In genomic region chr2:239883326-239884050, GRCh38 we compare ENCODE assay signal across 20 cellular contexts.
DNase-seq lines count a peak whose midpoint lies in the region; ATAC-seq and TF ChIP-seq lines count a peak whose summit lies in the region.
"Had no signal": no experiment of that assay in that cellular context is flagged by ENCODE, and none has a peak within 500 bp of the region (broad histone marks: within the 10 kb centered on the region; RNA-seq: fewer than 3 reads in every experiment).

No MANE protein-coding gene starts in this region.

- no peak overlapping the region for H3K14ac ChIP-seq in H9 (ENCODE audit: insufficient read depth, low read length)

- no peak overlapping the region for H2BK120ac ChIP-seq in H9 (ENCODE audit: low read depth, low read length, poor library complexity, severe bottlenecking)

- H3K4me3 Mint-ChIP-seq in H9: no peak overlapping the region
- H3K4me3 Mint-ChIP-seq: IgD-negative memory B cell had no signal

- ATAC-seq in DND-41 (ENCODE audit: insufficient read depth, low read depth): no peak
- no peak for ATAC-seq in GM19455 (IDR thresholded peaks at IDR 0.05; ENCODE audit: unreplicated experiment)
- ATAC-seq in HG03175 (IDR thresholded peaks at IDR 0.05; ENCODE audit: unreplicated experiment): no peak
- ATAC-seq: HCT116, Panc1 had no signal

- H3K27ac Mint-ChIP-seq in H9: no peak overlapping the region
- H3K27ac Mint-ChIP-seq: IgD-negative memory B cell had no signal

- H2BK5ac ChIP-seq in H9 (ENCODE audit: insufficient read length, low read length): no peak overlapping the region

- no peak overlapping the region for H3K4ac ChIP-seq in H9 (ENCODE audit: low read depth, low read length)

- H2AFZ ChIP-seq in DND-41 (ENCODE audit: low read depth, low read length) (no peak overlapping the region), H9 (ENCODE audit: low read length) (no peak overlapping the region)

- H3K4me1 ChIP-seq in DND-41 (ENCODE audit: insufficient read depth, low read length) (peaks cover 22% of the 10 kb centered on the region), H9 (ENCODE audit: insufficient read depth, low read length) (no peaks in the 10 kb centered on the region), esophagus muscularis mucosa (peaks cover 5 to 19% (median 18%) of the 10 kb centered on the region in 4 donors), stomach (peaks cover 0 to 10% (median 0%) of the 10 kb centered on the region in 4 donors)
- H3K4me1 ChIP-seq: BE2C had no signal

- H3K27me3 ChIP-seq in DND-41 (ENCODE audit: insufficient read depth, low read length, poor library complexity) (no peaks in the 10 kb centered on the region), H9 (ENCODE audit: insufficient read depth, low read length) (no peaks in the 10 kb centered on the region), esophagus muscularis mucosa (no peaks in the 10 kb centered on the region), stomach (peaks cover 0 to 10% (median 6%) of the 10 kb centered on the region in 3 donors)
- H3K27me3 ChIP-seq: BE2C had no signal

- H3K9me3 ChIP-seq in DND-41 (ENCODE audit: insufficient read depth, low read length, severe bottlenecking) (peaks cover 25% of the 10 kb centered on the region), H9 (ENCODE audit: control insufficient read depth, low read depth, low read length) (no peaks in the 10 kb centered on the region), esophagus muscularis mucosa (peaks cover 3 to 32% (median 18%) of the 10 kb centered on the region in 4 donors), stomach (peaks cover 7 to 36% (median 26%) of the 10 kb centered on the region in 4 donors)

- intact Hi-C loops in esophagus muscularis mucosa (cut with DNase I): loop anchor here (5.0 to 10.0 kb wide), 2 partner anchors 479 to 846 kb away; partner anchors contain the start of gene HDAC4
- intact Hi-C loops in stomach (cut with DNase I; ENCODE audit: low total_unique reads): loop anchor here (10.0 kb wide), 1 partner anchor 849 kb away; no protein-coding TSS in a partner anchor

- H3K27ac ChIP-seq in DND-41 (ENCODE audit: low read length): peak overlapping the region; percentile 3; the same call in 1 of the 2 replicates
- no peak overlapping the region for H3K27ac ChIP-seq in H9 (ENCODE audit: insufficient read length, low read depth, low read length)
- no peak overlapping the region for H3K27ac ChIP-seq in esophagus muscularis mucosa (replicated peaks in 1 of 4)
- no peak overlapping the region for H3K27ac ChIP-seq in stomach

- H3K4me3 ChIP-seq in DND-41 (ENCODE audit: low read depth in 1 of 2, low read length in 2 of 2): no peak overlapping the region
- no peak overlapping the region for H3K4me3 ChIP-seq in esophagus muscularis mucosa
- H3K4me3 ChIP-seq in stomach: no peak overlapping the region

- H2BK20ac ChIP-seq in H9 (ENCODE audit: low read depth, low read length, poor library complexity, severe bottlenecking): no peak overlapping the region

- peaks cover 8% of the 10 kb centered on the region for H3K27me3 Mint-ChIP-seq in H9 (ENCODE audit: low read depth)

- no peak overlapping the region for H2AK5ac ChIP-seq in H9 (ENCODE audit: insufficient read length, low read length)

- TF ChIP-seq POLR2A in esophagus muscularis mucosa (IDR thresholded peaks at IDR 0.05; ENCODE audit: low read depth) (no peak), stomach (IDR thresholded peaks at IDR 0.05) (no peak)

- peaks cover 9 to 13% of the 10 kb centered on the region in 2 experiments for H3K4me1 Mint-ChIP-seq in H9

- no peak for TF ChIP-seq CTCF in DND-41 (IDR thresholded peaks at IDR 0.05; ENCODE audit: borderline replicate concordance, extremely low read depth, low read length, poor library complexity, severe bottlenecking)
- TF ChIP-seq CTCF in H9 (conservative IDR thresholded peaks at IDR 0.05): no peak
- TF ChIP-seq CTCF in esophagus muscularis mucosa (IDR thresholded peaks at IDR 0.05): no peak
- TF ChIP-seq CTCF in stomach (IDR thresholded peaks at IDR 0.05): no peak

- H3K23ac ChIP-seq in H9 (ENCODE audit: insufficient read length, low read depth, low read length): no peak overlapping the region

- H2BK12ac ChIP-seq in H9 (ENCODE audit: insufficient read length, low read depth, low read length): no peak overlapping the region

- H3K56ac ChIP-seq in H9 (ENCODE audit: insufficient read length, low read depth, low read length): no peak overlapping the region

- H3K36me3 Mint-ChIP-seq in H9 (ENCODE audit: insufficient read depth in 1 of 3, low read depth in 3 of 3): peaks cover 2 to 6% (median 5%) of the 10 kb centered on the region in 3 experiments; a peak in 4 of 7 replicates
- H3K36me3 Mint-ChIP-seq: IgD-negative memory B cell had no signal

- DNase-seq in DND-41 (peak; percentile 2), H9 (peak; percentile 6), esophagus muscularis mucosa (ENCODE audit: extremely low spot score) (peak; percentile 47), stomach (peak; percentile 1)
- no peak for DNase-seq in stimulated activated CD4-positive, alpha-beta T cell treated with anti-CD3 and anti-CD28 coated beads, Interleukin-12 subunit alpha, Interleukin-12 subunit beta, amount 100 ng/mL, for 4 hours
- DNase-seq: BE2C; GOT3; MV-4-11; NCI-H1105 treated with DMSO at 0.1 percent for 48 hours; NCI-H2081; NCI-H2171; NCI-H345; NCI-H524; NCI-H774; NK-92 treated with Interleukin-12 subunit alpha and Interleukin-12 subunit beta, amount 100 ng/mL, for 24 hours had no signal

- H4K91ac ChIP-seq in H9 (ENCODE audit: insufficient read length, low read depth, low read length): no peak overlapping the region

- WGBS in H9 (ENCODE audit: extremely low coverage, insufficient read length, low lambda C conversion rate): no CpG with 5 or more reads among the region's 12 CpGs
- WGBS in esophagus muscularis mucosa: 74% methylated on average over 7 of the region's 12 CpGs
- 83 to 91% (median 85%) methylated on average over 9 to 12 of the region's 12 CpGs for WGBS in stomach, 5 donors

- no peaks in the 10 kb centered on the region for H3K79me2 ChIP-seq in DND-41 (ENCODE audit: insufficient read depth, low read length)
- H3K79me2 ChIP-seq in H9 (ENCODE audit: insufficient read depth, low read length): no peaks in the 10 kb centered on the region

- no peaks in the 10 kb centered on the region for H3K23me2 ChIP-seq in H9 (ENCODE audit: insufficient read length, low read depth, low read length, poor library complexity, severe bottlenecking)

- H3K79me1 ChIP-seq in H9 (ENCODE audit: insufficient read depth, low read depth, low read length, poor library complexity, severe bottlenecking): no peaks in the 10 kb centered on the region

- no peak overlapping the region for H4K5ac ChIP-seq in H9 (ENCODE audit: insufficient read length, low read depth, low read length)

- H3K36me3 ChIP-seq in DND-41 (ENCODE audit: insufficient read depth, low read length) (peaks cover 5% of the 10 kb centered on the region; the same call in 1 of the 2 replicates), esophagus muscularis mucosa (no peaks in the 10 kb centered on the region), stomach (no peaks in the 10 kb centered on the region)
- H3K36me3 ChIP-seq: BE2C had no signal

- H3K4me2 ChIP-seq in DND-41 (ENCODE audit: insufficient read depth, low read length): no peak overlapping the region
- no peak overlapping the region for H3K4me2 ChIP-seq in H9 (ENCODE audit: insufficient read depth, insufficient read length, low read length)

- H3K9ac ChIP-seq in DND-41 (ENCODE audit: low read depth, low read length) (no peak overlapping the region), H9 (ENCODE audit: extremely low read depth, insufficient read length, low read length) (no peak overlapping the region)

- H4K8ac ChIP-seq in H9 (replicated peaks; ENCODE audit: insufficient read length, low read depth, low read length): no peak overlapping the region

- H3T11ph ChIP-seq in H9 (ENCODE audit: low read length): no peak overlapping the region

- H3K18ac ChIP-seq in H9 (ENCODE audit: insufficient read length, low read depth, low read length): no peak overlapping the region

- no peaks in the 10 kb centered on the region for H4K20me1 ChIP-seq in DND-41 (ENCODE audit: insufficient read depth, low read length)
- no peaks in the 10 kb centered on the region for H4K20me1 ChIP-seq in H9 (ENCODE audit: control insufficient read depth, insufficient read depth, insufficient read length)

- H2BK15ac ChIP-seq in H9 (ENCODE audit: low read depth, low read length): no peak overlapping the region

- TF ChIP-seq EP300 in esophagus muscularis mucosa (IDR thresholded peaks at IDR 0.05) (no peak), stomach (IDR thresholded peaks at IDR 0.05) (no peak)

- peaks cover 27 to 29% of the 10 kb centered on the region in 2 experiments for H3K9me3 Mint-ChIP-seq in H9
